ENCODE assay signal across 16 cellular contexts in the genomic region with DNA sequence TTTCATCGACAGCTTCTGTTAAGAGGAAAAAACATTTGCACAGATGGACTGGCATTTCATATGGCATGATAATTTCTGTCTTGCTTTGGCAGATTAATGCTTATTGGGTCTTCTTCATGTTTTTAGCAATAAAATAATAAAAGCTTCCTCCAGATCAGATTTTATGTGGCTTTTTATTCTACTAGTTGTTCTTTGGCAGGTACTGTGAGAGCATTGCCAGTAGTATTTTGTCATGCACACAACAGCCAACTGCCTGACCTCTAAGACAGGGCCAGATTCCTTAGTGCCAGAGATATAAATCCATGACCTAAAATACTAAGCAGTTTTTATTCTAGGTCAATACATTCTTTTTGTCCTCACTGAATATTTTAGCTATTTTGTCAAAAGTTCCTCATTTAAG. TPM values are rescaled to one million over a fixed set of nuclear protein-coding genes. Genes with fewer than 3 reads are reported as not detected.
"Had no signal": no experiment of that assay in that cellular context is flagged by ENCODE, and none has a peak within 500 bp of the region (broad histone marks: within the 10 kb centered on the region; RNA-seq: fewer than 3 reads in every experiment).

No MANE protein-coding gene starts in this region.

- H3K36me3 Mint-ChIP-seq: neural progenitor cell had no signal

- H3K9me3 ChIP-seq: gastroesophageal sphincter, ovary, stomach had no signal

- H3K4me3 Mint-ChIP-seq: neural progenitor cell had no signal

- H3K4me1 Mint-ChIP-seq: neural progenitor cell had no signal

- H3K9me3 Mint-ChIP-seq: activated naive CD4-positive, alpha-beta T cell treated with anti-CD3 and anti-CD28 coated beads, Interleukin-2, amount 50 U/mL, for 72 hours had no signal

- DNase-seq: activated CD4-positive, alpha-beta T cell treated with anti-CD3 and anti-CD28 coated beads, Interleukin-2, amount 50 U/mL, for 1 hour; activated CD4-positive, CD25-positive, alpha-beta regulatory T cell; brain microvascular endothelial cell; dermis blood vessel endothelial cell; left colon; midbrain; ovary; stimulated activated CD4-positive, alpha-beta T cell treated with anti-CD3 and anti-CD28 coated beads, Interleukin-12 subunit alpha, Interleukin-12 subunit beta, amount 100 ng/mL, for 4 hours; stimulated activated CD4-positive, alpha-beta T cell treated with anti-CD3 and anti-CD28 coated beads, Interleukin-2, amount 100 ng/mL, for 24 hours; stomach had no signal

- H3K27me3 ChIP-seq: brain microvascular endothelial cell, gastroesophageal sphincter, neural progenitor cell, ovary, stomach had no signal

- H3K36me3 ChIP-seq: brain microvascular endothelial cell, gastroesophageal sphincter, neural progenitor cell, ovary, stomach had no signal

- ATAC-seq: activated naive CD4-positive, alpha-beta T cell treated with anti-CD3 and anti-CD28 coated beads, Interleukin-2, amount 50 U/mL, for 72 hours; gastroesophageal sphincter; left colon had no signal

- H3K27ac Mint-ChIP-seq: activated naive CD4-positive, alpha-beta T cell treated with anti-CD3 and anti-CD28 coated beads, Interleukin-2, amount 50 U/mL, for 72 hours; neural progenitor cell had no signal

- H3K4me3 ChIP-seq: gastroesophageal sphincter, neural progenitor cell, ovary, stomach had no signal

RNA-seq across cellular contexts. Expression of gene ABCD2, which starts 9.0 kb away (rescaled TPM):
- total RNA-seq: dermis blood vessel endothelial cell, epithelial cell of proximal tubule, lung microvascular endothelial cell, pulmonary artery endothelial cell had no signal
